Comparison of ENCODE assay signal across 15 cellular contexts in genomic region chr3:126539558-126540250, GRCh38. TPM values are rescaled to one million over a fixed set of nuclear protein-coding genes. Genes with fewer than 3 reads are reported as not detected.
A peak's percentile ranks its signal among the peaks of the same experiment; 100 is the strongest.
DNase-seq lines count a peak whose midpoint lies in the region; ATAC-seq and TF ChIP-seq lines count a peak whose summit lies in the region.
"Had no signal": no experiment of that assay in that cellular context is flagged by ENCODE, and none has a peak within 500 bp of the region (broad histone marks: within the 10 kb centered on the region; RNA-seq: fewer than 3 reads in every experiment).

No MANE protein-coding gene starts in this region.

- H3K36me3 ChIP-seq in GM23248 (ENCODE audit: low read depth) (no peaks in the 10 kb centered on the region), RWPE2 (ENCODE audit: low read depth) (no peaks in the 10 kb centered on the region), smooth muscle cell (ENCODE audit: low read depth) (no peaks in the 10 kb centered on the region), SJCRH30 (no peaks in the 10 kb centered on the region)

- in situ Hi-C loops in GM23248 (cut with MboI), result no loop called here

- no peaks in the 10 kb centered on the region for H3K9me3 ChIP-seq in GM23248 (ENCODE audit: low read depth)
- no peaks in the 10 kb centered on the region for H3K9me3 ChIP-seq in RWPE2 (ENCODE audit: severe bottlenecking)
- H3K9me3 ChIP-seq in smooth muscle cell (replicated peaks; ENCODE audit: low read depth), result no peaks in the 10 kb centered on the region
- H3K9me3 ChIP-seq in SJCRH30 (replicated peaks), result no peaks in the 10 kb centered on the region

- H3K27me3 ChIP-seq in GM23248 (replicated peaks; ENCODE audit: insufficient read depth) (peaks cover 7% of the 10 kb centered on the region; the same call in 1 of the 2 replicates), RWPE2 (ENCODE audit: insufficient read depth, poor library complexity, severe bottlenecking) (peaks cover 15% of the 10 kb centered on the region), smooth muscle cell (ENCODE audit: low read depth) (peaks cover 15% of the 10 kb centered on the region), SJCRH30 (peaks cover 3% of the 10 kb centered on the region; the same call in 1 of the 2 replicates)

- DNase-seq in GM23248 (no peak), RWPE2 (ENCODE audit: low spot score) (peak; percentile 28), left lobe of liver (ENCODE audit: low spot score) (peak; percentile 41), smooth muscle cell (lab: John Stamatoyannopoulos, UW; ENCODE audit: unreplicated experiment) (no peak), NCI-H2081 (lab: John Stamatoyannopoulos, UW) (no peak), foreskin melanocyte (no peak), SJCRH30 (no peak)
- DNase-seq: NCI-H187 treated with DMSO at 0.1 percent for 48 hours, nephron progenitor cell had no signal

- no peaks in the 10 kb centered on the region for H4K20me1 ChIP-seq in GM23248 (ENCODE audit: insufficient read depth)
- H4K20me1 ChIP-seq in smooth muscle cell (ENCODE audit: low read depth), result no peaks in the 10 kb centered on the region

- H3K9ac ChIP-seq in GM23248 (peak overlapping the region; percentile 33; the same call in 1 of the 2 replicates), smooth muscle cell (ENCODE audit: low read depth) (no peak overlapping the region)

- H3K4me2 ChIP-seq in GM23248 (ENCODE audit: unreplicated experiment) (peak overlapping the region; percentile 11), smooth muscle cell (no peak overlapping the region)

- no peak for ATAC-seq in RWPE2 (ENCODE audit: low read depth)
- no peak for ATAC-seq in left lobe of liver
- ATAC-seq: stimulated activated memory B cell treated with anti-CD40 and anti-IgM and Interleukin-4, amounts not matched to agents 10 μg/mL and 1 μg/mL and 100 μg/mL, for 72 hours had no signal

- H3K9me2 ChIP-seq in GM23248 (ENCODE audit: insufficient read depth), result no peaks in the 10 kb centered on the region

- no peak overlapping the region for H2AFZ ChIP-seq in GM23248
- H2AFZ ChIP-seq in smooth muscle cell (ENCODE audit: low read depth), result no peak overlapping the region

- TF ChIP-seq CTCF in RWPE2 (IDR thresholded peaks at IDR 0.05; ENCODE audit: poor library complexity, severe bottlenecking) (no peak), smooth muscle cell (IDR thresholded peaks at IDR 0.05; ENCODE audit: borderline replicate concordance, insufficient read depth, poor library complexity, severe bottlenecking) (no peak)

- H3K79me2 ChIP-seq in GM23248 (ENCODE audit: insufficient read depth), result no peaks in the 10 kb centered on the region
- H3K79me2 ChIP-seq in smooth muscle cell (ENCODE audit: low read depth), result no peaks in the 10 kb centered on the region

- H3K4me3 ChIP-seq in GM23248 (no peak overlapping the region), RWPE2 (ENCODE audit: severe bottlenecking) (no peak overlapping the region), smooth muscle cell (no peak overlapping the region), SJCRH30 (no peak overlapping the region)

- H3K27ac ChIP-seq in GM23248 (peak overlapping the region; percentile 60), RWPE2 (ENCODE audit: poor library complexity, severe bottlenecking) (no peak overlapping the region), smooth muscle cell (ENCODE audit: low read depth) (peak overlapping the region; percentile 32), SJCRH30 (no peak overlapping the region)

- H3F3A ChIP-seq in GM23248 (ENCODE audit: insufficient read depth) (peaks cover 22% of the 10 kb centered on the region), smooth muscle cell (ENCODE audit: low read depth) (no peaks in the 10 kb centered on the region)

- 89 to 90% methylated on average over 10 of the region's 10 CpGs for WGBS in GM23248 (ENCODE audit: low coverage in 1 of 2, low lambda C conversion rate in 2 of 2, missing lambda C conversion rate in 2 of 2), 2 experiments
- WGBS in smooth muscle cell (ENCODE audit: low lambda C conversion rate), result 98% methylated on average over 10 of the region's 10 CpGs

- H3K4me1 ChIP-seq in GM23248 (ENCODE audit: insufficient read depth) (peaks cover 12% of the 10 kb centered on the region), RWPE2 (ENCODE audit: insufficient read depth, poor library complexity, severe bottlenecking) (peaks cover 7% of the 10 kb centered on the region), smooth muscle cell (ENCODE audit: low read depth) (no peaks in the 10 kb centered on the region), SJCRH30 (no peaks in the 10 kb centered on the region)

RNA-seq across cellular contexts. Expression of gene CHST13, which starts 15.7 kb away (rescaled TPM):
- total RNA-seq in GM23248 (2014; rRNA removed; shearing (Covaris generic)), result not detected in 2 replicates
- 0.11 TPM in 1 of 2 replicates, not detected in the other for polyA plus RNA-seq in GM23248 (2016; fragmentation: Nextera tagmentation; extraction: Ambion mirVana)
- total RNA-seq in left lobe of liver, result 43.8 TPM
- not detected in 2 replicates for total RNA-seq in smooth muscle cell
- polyA plus RNA-seq in smooth muscle cell, result not detected in 2 replicates
- total RNA-seq in SJCRH30 (2014; rRNA removed; shearing (Covaris generic)), result not detected in 2 replicates
- total RNA-seq: activated B cell treated with CpG ODN at 0.5 μM for 24 hours; CD4-positive, CD25-positive, alpha-beta regulatory T cell; lung microvascular endothelial cell; PC-3 had no signal
- polyA plus RNA-seq: CD4-positive, CD25-positive, alpha-beta regulatory T cell had no signal

RNA-seq across cellular contexts. Expression of gene C3orf22, which starts 19.0 kb away (rescaled TPM):
- total RNA-seq in GM23248 (2014; rRNA removed; shearing (Covaris generic)), result not detected in 2 replicates
- polyA plus RNA-seq in GM23248 (2016; fragmentation: Nextera tagmentation; extraction: Ambion mirVana) (not detected in 2 replicates), smooth muscle cell (not detected in 2 replicates)
- total RNA-seq in left lobe of liver (not detected), smooth muscle cell (not detected in 2 replicates)
- total RNA-seq in SJCRH30 (2014; rRNA removed; shearing (Covaris generic)), result not detected in 2 replicates
- total RNA-seq: activated B cell treated with CpG ODN at 0.5 μM for 24 hours; cardiac septum; CD4-positive, CD25-positive, alpha-beta regulatory T cell; lung microvascular endothelial cell; PC-3 had no signal
- polyA plus RNA-seq: CD4-positive, CD25-positive, alpha-beta regulatory T cell had no signal

RNA-seq across cellular contexts. Expression of gene UROC1, which starts 22.1 kb away (rescaled TPM):
- not detected in 2 replicates for total RNA-seq in GM23248 (2014; rRNA removed; shearing (Covaris generic))
- polyA plus RNA-seq in GM23248 (2016; fragmentation: Nextera tagmentation; extraction: Ambion mirVana) (not detected in 2 replicates), smooth muscle cell (not detected in 2 replicates)
- total RNA-seq in left lobe of liver (112 TPM), smooth muscle cell (not detected in 2 replicates)
- total RNA-seq in SJCRH30 (2014; rRNA removed; shearing (Covaris generic)), result not detected in 2 replicates
- total RNA-seq: activated B cell treated with CpG ODN at 0.5 μM for 24 hours; cardiac septum; CD4-positive, CD25-positive, alpha-beta regulatory T cell; lung microvascular endothelial cell; PC-3 had no signal
- polyA plus RNA-seq: CD4-positive, CD25-positive, alpha-beta regulatory T cell had no signal

Comparison
In these comparisons a context has a peak if more than half of its experiments do, and no peak if none do; other contexts are left out.
1. DNase-seq: peak in RWPE2 (single experiment) and left lobe of liver (single experiment); none in GM23248 (single experiment), smooth muscle cell (single experiment), NCI-H2081 (0 of 2), foreskin melanocyte (single experiment) and SJCRH30 (0 of 2).
2. H3K27ac ChIP-seq: peak in GM23248 (single experiment) and smooth muscle cell (single experiment); none in RWPE2 (single experiment) and SJCRH30 (single experiment).
3. RNA of gene CHST13, which starts 15.7 kb away (total RNA-seq): 43.8 TPM in left lobe of liver (single experiment); not detected in GM23248, not detected in smooth muscle cell and not detected in SJCRH30; every median in the first group is over 10 times any median in the second.
4. RNA of gene UROC1, which starts 22.1 kb away (total RNA-seq): 112 TPM in left lobe of liver (single experiment); not detected in GM23248, not detected in smooth muscle cell and not detected in SJCRH30; every median in the first group is over 100 times any median in the second.